1 cellular context compared by ENCODE assay signal in genomic region chr22:38733329-38734202, GRCh38.
TF ChIP-seq lines count a peak whose summit lies in the region.

No MANE protein-coding gene starts in this region.

TF ChIP-seq in SK-N-SH, 30 proteins besides CTCF, POLR2A, EP300 and RAD21 (continued from another document):
- no peak; the same call in 1 of the 2 replicates for TF ChIP-seq SMC3 (IDR thresholded peaks at IDR 0.05; ENCODE audit: low read depth, low read length)
- TF ChIP-seq CHD2 (IDR thresholded peaks at IDR 0.05; ENCODE audit: low read length, partially characterized antibody), result no peak
TF ChIP-seq in SK-N-SH: peak in this region for 0.
